Comparison of ENCODE assay signal across 8 cellular contexts in genomic region chr15:48330045-48330840, GRCh38. TPM values are rescaled to one million over a fixed set of nuclear protein-coding genes. Genes with fewer than 3 reads are reported as not detected.
DNase-seq lines count a peak whose midpoint lies in the region; ATAC-seq and TF ChIP-seq lines count a peak whose summit lies in the region.

No MANE protein-coding gene starts in this region.

- intact Hi-C loops in mucosa of descending colon (cut with DNase I, micrococcal nuclease), result no loop called here

- H3K79me2 ChIP-seq in Karpas-422 (ENCODE audit: low read length), result peaks cover 48% of the 10 kb centered on the region

- ATAC-seq in mucosa of descending colon (peak; percentile 53), GM19467 (IDR thresholded peaks at IDR 0.05; ENCODE audit: unreplicated experiment) (no peak)

- H3K9ac ChIP-seq in Karpas-422 (ENCODE audit: low read length), result peak overlapping the region; percentile 87

- DNase-seq in BE2C (no peak), Karpas-422 (no peak), cerebellar cortex (ENCODE audit: low spot score) (peak; percentile 8), mucosa of descending colon (no peak), NCI-H2081 treated with DMSO at 0.1 percent for 48 hours (lab: John Stamatoyannopoulos, UW) (no peak), NCI-H510A treated with DMSO at 0.1 percent for 48 hours (lab: John Stamatoyannopoulos, UW) (no peak)
- DNase-seq in activated effector memory CD4-positive, alpha-beta T cell treated with anti-CD3 and anti-CD28 coated beads, Interleukin-2, amount 50 U/mL, for 16 hours, result no peak

- H3K27ac ChIP-seq in Karpas-422 (ENCODE audit: low read length), result peak overlapping the region; percentile 75

- no peak overlapping the region; the same call in 1 of the 2 replicates for H2AFZ ChIP-seq in Karpas-422 (ENCODE audit: low read length)

- peak overlapping the region; percentile 94 for H3K4me2 ChIP-seq in Karpas-422 (ENCODE audit: low read depth, low read length, poor library complexity, severe bottlenecking)

- H3K36me3 ChIP-seq in BE2C (peaks cover 15% of the 10 kb centered on the region), Karpas-422 (ENCODE audit: insufficient read depth, low read length) (peaks cover 25% of the 10 kb centered on the region; the same call in 1 of the 2 replicates), mucosa of descending colon (ENCODE audit: low read depth) (no peaks in the 10 kb centered on the region)

- no peaks in the 10 kb centered on the region for H4K20me1 ChIP-seq in Karpas-422 (ENCODE audit: insufficient read depth, low read depth, low read length)

- TF ChIP-seq CTCF in BE2C (IDR thresholded peaks at IDR 0.05; ENCODE audit: low read depth, low read length), result no peak
- TF ChIP-seq CTCF in mucosa of descending colon (IDR thresholded peaks at IDR 0.05), result no peak

- H3K9me3 ChIP-seq in BE2C (no peaks in the 10 kb centered on the region), Karpas-422 (ENCODE audit: low read length) (no peaks in the 10 kb centered on the region), mucosa of descending colon (no peaks in the 10 kb centered on the region)

- no peaks in the 10 kb centered on the region for H3K9me2 ChIP-seq in Karpas-422 (replicated peaks; ENCODE audit: insufficient read depth, low read length)

- H3K27me3 ChIP-seq in BE2C, result no peaks in the 10 kb centered on the region
- H3K27me3 ChIP-seq in Karpas-422 (ENCODE audit: low read length), result no peaks in the 10 kb centered on the region

- H3K4me3 ChIP-seq in BE2C (ENCODE audit: low read depth, low read length) (peak overlapping the region; percentile 91), Karpas-422 (ENCODE audit: low read length) (peak overlapping the region; percentile 71), mucosa of descending colon (no peak overlapping the region)

- H3K4me1 ChIP-seq in BE2C, result no peaks in the 10 kb centered on the region
- peaks cover 54% of the 10 kb centered on the region for H3K4me1 ChIP-seq in Karpas-422 (ENCODE audit: low read length)
- H3K4me1 ChIP-seq in mucosa of descending colon (ENCODE audit: low read depth), result peaks cover 9% of the 10 kb centered on the region

RNA-seq across cellular contexts. Expression of gene DUT, which starts 1.0 kb away (rescaled TPM):
- 124 TPM for polyA plus RNA-seq in BE2C (2012; ENCODE audit: insufficient read depth, insufficient read length, low read depth)
- 147 and 155 TPM in 2 replicates for total RNA-seq in Karpas-422 (2014; rRNA removed; shearing (Covaris generic); ENCODE audit: low replicate concordance)
- total RNA-seq in mucosa of descending colon, result 10 to 100 TPM; 46.3 to 81.6 (median 69.4) TPM
